In the genomic region with DNA sequence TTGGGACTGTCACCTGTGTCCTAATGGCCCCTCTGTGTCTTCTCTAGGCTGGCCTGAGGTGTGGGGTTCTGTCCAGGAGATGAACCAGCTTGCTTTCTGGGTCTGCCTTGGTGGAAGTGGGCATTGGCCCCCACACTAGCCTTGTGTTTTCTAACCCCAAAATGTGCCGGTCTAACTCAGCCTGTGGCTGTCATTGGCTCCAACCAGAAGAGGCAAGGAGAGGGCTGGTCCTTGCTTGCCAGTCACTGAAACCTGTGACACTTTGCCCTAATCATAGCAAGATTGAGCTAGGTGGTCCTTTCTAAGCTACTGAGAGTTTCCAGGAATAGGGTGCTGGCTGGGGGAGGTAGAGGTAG, we compare ENCODE assay signal across 1 cellular context.
TF ChIP-seq lines count a peak whose summit lies in the region.

No MANE protein-coding gene starts in this region.

TF ChIP-seq in H1, 55 proteins besides CTCF, POLR2A, EP300 and RAD21:
- TF ChIP-seq BCL11A (IDR thresholded peaks at IDR 0.05; ENCODE audit: low read depth in 2 of 2, low read length in 2 of 2), result no peak
- no peak for TF ChIP-seq POLR2AphosphoS5 (IDR thresholded peaks at IDR 0.05; ENCODE audit: low read depth, low read length)
- TF ChIP-seq MAFK (IDR thresholded peaks at IDR 0.05; ENCODE audit: low read depth, low read length), result no peak
- TF ChIP-seq RNF2 (IDR thresholded peaks at IDR 0.05; ENCODE audit: borderline replicate concordance, low read depth, low read length, missing control alignments, poor library complexity, severe bottlenecking), result no peak
- TF ChIP-seq, protein P1, sequence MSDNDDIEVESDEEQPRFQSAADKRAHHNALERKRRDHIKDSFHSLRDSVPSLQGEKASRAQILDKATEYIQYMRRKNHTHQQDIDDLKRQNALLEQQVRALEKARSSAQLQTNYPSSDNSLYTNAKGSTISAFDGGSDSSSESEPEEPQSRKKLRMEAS (IDR thresholded peaks at IDR 0.05), result no peak
